In genomic region chr14:95196268-95196667, GRCh38 we compare ENCODE assay signal across 10 cellular contexts. TPM values are rescaled to one million over a fixed set of nuclear protein-coding genes. Genes with fewer than 3 reads are reported as not detected.
A peak's percentile ranks its signal among the peaks of the same experiment; 100 is the strongest.
DNase-seq lines count a peak whose midpoint lies in the region; ATAC-seq and TF ChIP-seq lines count a peak whose summit lies in the region.
"Had no signal": no experiment of that assay in that cellular context is flagged by ENCODE, and none has a peak within 500 bp of the region (broad histone marks: within the 10 kb centered on the region; RNA-seq: fewer than 3 reads in every experiment).

No MANE protein-coding gene starts in this region.

- no peaks in the 10 kb centered on the region for H3K27me3 Mint-ChIP-seq in activated T-cell treated with anti-CD3 and anti-CD28 coated beads, Interleukin-2, amount 50 U/mL, for 72 hours (ENCODE audit: low read depth)
- no peaks in the 10 kb centered on the region for H3K27me3 Mint-ChIP-seq in activated T-cell treated with anti-CD3 and anti-CD28 coated beads, Interleukin-2, amount 50 U/mL, for 24 hours
- H3K27me3 Mint-ChIP-seq in type B pancreatic cell = no peaks in the 10 kb centered on the region

- no peaks in the 10 kb centered on the region for H3F3A ChIP-seq in GM23248 (ENCODE audit: insufficient read depth)

- H3K9me2 ChIP-seq in GM23248 (ENCODE audit: insufficient read depth) = no peaks in the 10 kb centered on the region

- peak; percentile 2 for TF ChIP-seq CTCF in epithelial cell of esophagus (IDR thresholded peaks at IDR 0.05; ENCODE audit: insufficient read depth, low read depth, low read length, missing control alignments)
- peak; percentile 43 for TF ChIP-seq CTCF in type B pancreatic cell (conservative IDR thresholded peaks at IDR 0.05)
- no peak for TF ChIP-seq CTCF in suprapubic skin (IDR thresholded peaks at IDR 0.05)

- no peak overlapping the region for H2AFZ ChIP-seq in GM23248

- H3K27me3 ChIP-seq in suprapubic skin = no peaks in the 10 kb centered on the region
- no peaks in the 10 kb centered on the region; the same call in 1 of the 2 replicates for H3K27me3 ChIP-seq in GM23248 (replicated peaks; ENCODE audit: insufficient read depth)

- H3K36me3 ChIP-seq in suprapubic skin (no peaks in the 10 kb centered on the region), GM23248 (ENCODE audit: low read depth) (no peaks in the 10 kb centered on the region)

- no peak for TF ChIP-seq POLR2A in suprapubic skin (IDR thresholded peaks at IDR 0.05)

- H3K27ac ChIP-seq in suprapubic skin (no peak overlapping the region), GM23248 (no peak overlapping the region)

- H3K79me2 ChIP-seq in GM23248 (ENCODE audit: insufficient read depth) = no peaks in the 10 kb centered on the region

- H3K9me3 ChIP-seq in suprapubic skin (no peaks in the 10 kb centered on the region), GM23248 (ENCODE audit: low read depth) (no peaks in the 10 kb centered on the region)

- H3K4me1 Mint-ChIP-seq in activated T-cell treated with anti-CD3 and anti-CD28 coated beads, Interleukin-2, amount 50 U/mL, for 72 hours (ENCODE audit: low read depth) = peaks cover 2% of the 10 kb centered on the region
- H3K4me1 Mint-ChIP-seq in activated T-cell treated with anti-CD3 and anti-CD28 coated beads, Interleukin-2, amount 50 U/mL, for 24 hours (ENCODE audit: low read depth) = no peaks in the 10 kb centered on the region
- H3K4me1 Mint-ChIP-seq in type B pancreatic cell (ENCODE audit: unreplicated experiment) = peaks cover 15% of the 10 kb centered on the region

- H3K27ac Mint-ChIP-seq in activated T-cell treated with anti-CD3 and anti-CD28 coated beads, Interleukin-2, amount 50 U/mL, for 72 hours = no peak overlapping the region
- H3K27ac Mint-ChIP-seq in activated T-cell treated with anti-CD3 and anti-CD28 coated beads, Interleukin-2, amount 50 U/mL, for 24 hours = no peak overlapping the region
- H3K27ac Mint-ChIP-seq in type B pancreatic cell = peak overlapping the region; percentile 93
- H3K27ac Mint-ChIP-seq: CD8-positive, alpha-beta memory T cell had no signal

- H3K36me3 Mint-ChIP-seq in activated T-cell treated with anti-CD3 and anti-CD28 coated beads, Interleukin-2, amount 50 U/mL, for 72 hours (ENCODE audit: insufficient read depth in 2 of 2) = no peaks in the 10 kb centered on the region
- H3K36me3 Mint-ChIP-seq in activated T-cell treated with anti-CD3 and anti-CD28 coated beads, Interleukin-2, amount 50 U/mL, for 24 hours (ENCODE audit: low read depth) = no peaks in the 10 kb centered on the region
- H3K36me3 Mint-ChIP-seq in type B pancreatic cell = peaks cover 3% of the 10 kb centered on the region
- H3K36me3 Mint-ChIP-seq: CD8-positive, alpha-beta memory T cell had no signal

- in situ Hi-C loops in GM23248 (cut with MboI) = no loop called here

- no peak overlapping the region for H3K4me3 ChIP-seq in epithelial cell of esophagus (ENCODE audit: low read length)
- H3K4me3 ChIP-seq in suprapubic skin = no peak overlapping the region
- no peak overlapping the region for H3K4me3 ChIP-seq in GM23248

- TF ChIP-seq EP300 in suprapubic skin (IDR thresholded peaks at IDR 0.05) = no peak

- H3K4me1 ChIP-seq in suprapubic skin (no peaks in the 10 kb centered on the region), GM23248 (ENCODE audit: insufficient read depth) (no peaks in the 10 kb centered on the region)

- peak; percentile 38 to 40 for ATAC-seq in activated T-cell treated with anti-CD3 and anti-CD28 coated beads, Interleukin-2, amount 50 U/mL, for 72 hours (replicated peaks in 1 of 2)
- ATAC-seq: left ventricle myocardium superior had no signal

- no peak overlapping the region for H3K4me3 Mint-ChIP-seq in activated T-cell treated with anti-CD3 and anti-CD28 coated beads, Interleukin-2, amount 50 U/mL, for 72 hours
- H3K4me3 Mint-ChIP-seq in activated T-cell treated with anti-CD3 and anti-CD28 coated beads, Interleukin-2, amount 50 U/mL, for 24 hours = no peak overlapping the region
- H3K4me3 Mint-ChIP-seq in type B pancreatic cell = no peak overlapping the region

- peak in 1 of 2 donors; percentile 3 for DNase-seq in activated T-cell treated with anti-CD3 and anti-CD28 coated beads, Interleukin-2, amount 50 U/mL, for 72 hours
- no peak for DNase-seq in activated T-cell treated with anti-CD3 and anti-CD28 coated beads, Interleukin-2, amount 50 U/mL, for 24 hours
- DNase-seq in NAMALWA (ENCODE audit: low spot score) (peak; percentile 75), epithelial cell of esophagus (ENCODE audit: low read depth) (peak; percentile 26), type B pancreatic cell (ENCODE audit: extremely low spot score, unreplicated experiment) (no peak), suprapubic skin (ENCODE audit: low spot score in 2 of 2) (no peak), SKM-1 (lab: John Stamatoyannopoulos, UW; ENCODE audit: unreplicated experiment) (no peak), GM23248 (no peak)
- DNase-seq: left ventricle myocardium superior had no signal

- H3K4me2 ChIP-seq in GM23248 (ENCODE audit: unreplicated experiment) = no peak overlapping the region

- H4K20me1 ChIP-seq in GM23248 (ENCODE audit: insufficient read depth) = no peaks in the 10 kb centered on the region

- H3K9me3 Mint-ChIP-seq in activated T-cell treated with anti-CD3 and anti-CD28 coated beads, Interleukin-2, amount 50 U/mL, for 72 hours = no peaks in the 10 kb centered on the region
- no peaks in the 10 kb centered on the region for H3K9me3 Mint-ChIP-seq in activated T-cell treated with anti-CD3 and anti-CD28 coated beads, Interleukin-2, amount 50 U/mL, for 24 hours
- no peaks in the 10 kb centered on the region for H3K9me3 Mint-ChIP-seq in type B pancreatic cell
- H3K9me3 Mint-ChIP-seq: CD8-positive, alpha-beta memory T cell had no signal

- no peak overlapping the region for H3K9ac ChIP-seq in GM23248

- 49% methylated on average over 5 of the region's 5 CpGs for WGBS in suprapubic skin
- whole genome bisulfite sequencing in GM23248 (ENCODE audit: low coverage in 1 of 2, low lambda C conversion rate in 2 of 2, missing lambda C conversion rate in 2 of 2), 2 experiments = 58 to 68% methylated on average over 5 of the region's 5 CpGs

RNA-seq across cellular contexts. Expression of gene DICER1, which starts 38.9 kb away (rescaled TPM):
- total RNA-seq in activated T-cell treated with anti-CD3 and anti-CD28 coated beads, Interleukin-2, amount 50 U/mL, for 72 hours = 10 to 100 TPM; 50.5 to 54.2 TPM
- 100 and 107 TPM in 2 replicates for total RNA-seq in type B pancreatic cell (ENCODE audit: low replicate concordance)
- 100 to 1,000 TPM in 1 of 4 donors, 10 to 100 TPM in 3; 38.3 to 124 (median 54.4) TPM for total RNA-seq in suprapubic skin
- 27.6 and 28.2 TPM in 2 replicates for total RNA-seq in GM23248 (2014; rRNA removed; shearing (Covaris generic))
- polyA plus RNA-seq in GM23248 (2016; fragmentation: Nextera tagmentation; extraction: Ambion mirVana) = 9.8 and 10.8 TPM in 2 replicates

Comparison
In these comparisons a context has a peak if more than half of its experiments do, and no peak if none do; other contexts are left out.
1. DNase-seq: peak in NAMALWA (single experiment) and epithelial cell of esophagus (single experiment); none in activated T-cell treated with anti-CD3 and anti-CD28 coated beads, Interleukin-2, amount 50 U/mL, for 24 hours (single experiment), type B pancreatic cell (single experiment), suprapubic skin (0 of 2), SKM-1 (single experiment) and GM23248 (single experiment).
2. CTCF ChIP-seq: peak in epithelial cell of esophagus (single experiment) and type B pancreatic cell (single experiment); none in suprapubic skin (0 of 2).